Comparison of ENCODE assay signal across 17 cellular contexts in the genomic region with DNA sequence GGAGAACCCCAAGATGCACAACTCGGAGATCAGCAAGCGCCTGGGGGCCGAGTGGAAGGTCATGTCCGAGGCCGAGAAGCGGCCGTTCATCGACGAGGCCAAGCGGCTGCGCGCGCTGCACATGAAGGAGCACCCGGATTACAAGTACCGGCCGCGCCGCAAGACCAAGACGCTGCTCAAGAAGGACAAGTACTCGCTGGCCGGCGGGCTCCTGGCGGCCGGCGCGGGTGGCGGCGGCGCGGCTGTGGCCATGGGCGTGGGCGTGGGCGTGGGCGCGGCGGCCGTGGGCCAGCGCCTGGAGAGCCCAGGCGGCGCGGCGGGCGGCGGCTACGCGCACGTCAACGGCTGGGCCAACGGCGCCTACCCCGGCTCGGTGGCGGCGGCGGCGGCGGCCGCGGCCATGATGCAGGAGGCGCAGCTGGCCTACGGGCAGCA. TPM values are rescaled to one million over a fixed set of nuclear protein-coding genes. Genes with fewer than 3 reads are reported as not detected.
DNase-seq lines count a peak whose midpoint lies in the region; ATAC-seq and TF ChIP-seq lines count a peak whose summit lies in the region.
"Had no signal": no experiment of that assay in that cellular context is flagged by ENCODE, and none has a peak within 500 bp of the region (broad histone marks: within the 10 kb centered on the region; RNA-seq: fewer than 3 reads in every experiment).

No MANE protein-coding gene starts in this region.

- H3K9ac ChIP-seq in H9 (ENCODE audit: extremely low read depth, insufficient read length, low read length), result no peak overlapping the region
- H3K9ac ChIP-seq in neural cell (ENCODE audit: low read length), result peak overlapping the region; percentile 89

- H4K5ac ChIP-seq in H9 (ENCODE audit: insufficient read length, low read depth, low read length), result no peak overlapping the region

- no peak overlapping the region for H4K8ac ChIP-seq in H9 (replicated peaks; ENCODE audit: insufficient read length, low read depth, low read length)

- no peak for ATAC-seq in HG02840 (IDR thresholded peaks at IDR 0.05; ENCODE audit: low FRiP score, unreplicated experiment)

- DNase-seq in DMS114 treated with DMSO at 0.1 percent for 48 hours (lab: John Stamatoyannopoulos, UW; ENCODE audit: unreplicated experiment) (peak; percentile 35), H9 (peak; percentile 70), astrocyte of the hippocampus (ENCODE audit: low read depth, low spot score) (peak; percentile 68), putamen (ENCODE audit: low spot score) (no peak)
- DNase-seq in activated CD4-positive, CD25-positive, alpha-beta regulatory T cell treated with anti-CD3 and anti-CD28 coated beads, Interleukin-2, amount 50 U/mL, for 72 hours, result no peak
- DNase-seq: activated naive CD4-positive, alpha-beta T cell treated with Interleukin-2 at 50 U/mL for 16 hours; kidney; NCI-H1694 treated with DMSO at 0.1 percent for 48 hours; stimulated activated CD4-positive, alpha-beta T cell treated with anti-CD3 and anti-CD28 coated beads, Interleukin-4, amount 100 ng/mL, for 1 hour had no signal

- H2AFZ ChIP-seq in H9 (ENCODE audit: low read length) (no peak overlapping the region), neural cell (ENCODE audit: low read depth, low read length) (no peak overlapping the region)

- no peak overlapping the region for H2BK20ac ChIP-seq in H9 (ENCODE audit: low read depth, low read length, poor library complexity, severe bottlenecking)

- H3K9me3 Mint-ChIP-seq in H9, result peaks cover 4 to 13% of the 10 kb centered on the region in 2 experiments; a peak in 3 of 5 replicates

- TF ChIP-seq EP300 in neural cell (conservative IDR thresholded peaks at IDR 0.05; ENCODE audit: poor library complexity, severe bottlenecking), result no peak

- no peaks in the 10 kb centered on the region for H3K79me1 ChIP-seq in H9 (ENCODE audit: insufficient read depth, low read depth, low read length, poor library complexity, severe bottlenecking)

- TF ChIP-seq RAD21 in neural cell (conservative IDR thresholded peaks at IDR 0.05), result no peak

- H2BK12ac ChIP-seq in H9 (ENCODE audit: insufficient read length, low read depth, low read length), result no peak overlapping the region

- H3K56ac ChIP-seq in H9 (ENCODE audit: insufficient read length, low read depth, low read length), result no peak overlapping the region

- no peak overlapping the region for H2BK5ac ChIP-seq in H9 (ENCODE audit: insufficient read length, low read length)

- H4K20me1 ChIP-seq in H9 (ENCODE audit: control insufficient read depth, insufficient read depth, insufficient read length), result no peaks in the 10 kb centered on the region
- H4K20me1 ChIP-seq in neural cell (ENCODE audit: insufficient read depth), result no peaks in the 10 kb centered on the region

- no peaks in the 10 kb centered on the region; a peak in 2 of 7 replicates for H3K36me3 Mint-ChIP-seq in H9 (ENCODE audit: insufficient read depth in 1 of 3, low read depth in 3 of 3)

- H3T11ph ChIP-seq in H9 (ENCODE audit: low read length), result no peak overlapping the region

- no peaks in the 10 kb centered on the region for H3K4me1 ChIP-seq in H9 (ENCODE audit: insufficient read depth, low read length)

- no peak overlapping the region for H3K27ac Mint-ChIP-seq in H9

- H4K91ac ChIP-seq in H9 (ENCODE audit: insufficient read length, low read depth, low read length), result no peak overlapping the region

- H3K9me2 ChIP-seq in neural cell (ENCODE audit: insufficient read depth, low read length), result no peaks in the 10 kb centered on the region

- TF ChIP-seq CTCF in H9 (conservative IDR thresholded peaks at IDR 0.05), result no peak
- no peak for TF ChIP-seq CTCF in neural cell (IDR thresholded peaks at IDR 0.05; ENCODE audit: poor library complexity, severe bottlenecking)

- no peak overlapping the region for H3K23ac ChIP-seq in H9 (ENCODE audit: insufficient read length, low read depth, low read length)

- WGBS in H9 (ENCODE audit: extremely low coverage, insufficient read length, low lambda C conversion rate), result no CpG with 5 or more reads among the region's 61 CpGs

- H3K79me2 ChIP-seq in H9 (ENCODE audit: insufficient read depth, low read length) (no peaks in the 10 kb centered on the region), neural cell (replicated peaks; ENCODE audit: insufficient read depth, low read length) (peaks cover 72% of the 10 kb centered on the region)

- peaks cover 13% of the 10 kb centered on the region for H3K23me2 ChIP-seq in H9 (ENCODE audit: insufficient read length, low read depth, low read length, poor library complexity, severe bottlenecking)

- H3K4ac ChIP-seq in H9 (ENCODE audit: low read depth, low read length), result no peak overlapping the region

- no peak overlapping the region for H3K14ac ChIP-seq in H9 (ENCODE audit: insufficient read depth, low read length)

- peaks cover 24 to 39% of the 10 kb centered on the region in 2 experiments for H3K4me1 Mint-ChIP-seq in H9

- H3K4me2 ChIP-seq in H9 (ENCODE audit: insufficient read depth, insufficient read length, low read length), result no peak overlapping the region
- no peak overlapping the region for H3K4me2 ChIP-seq in neural cell (ENCODE audit: low read length)

- H3K27ac ChIP-seq in H9 (ENCODE audit: insufficient read length, low read depth, low read length) (no peak overlapping the region), neural cell (ENCODE audit: low read length) (peak overlapping the region; percentile 56)
- H3K27ac ChIP-seq: C4-2B, right atrium auricular region, vagina had no signal

- peak overlapping the region; percentile 37 to 66; a peak in 3 of 5 replicates for H3K4me3 Mint-ChIP-seq in H9

- no peaks in the 10 kb centered on the region for H3F3A ChIP-seq in neural cell (ENCODE audit: insufficient read depth, low read length, poor library complexity, severe bottlenecking)

- peaks cover 68% of the 10 kb centered on the region for H3K27me3 ChIP-seq in H9 (ENCODE audit: insufficient read depth, low read length)
- H3K27me3 ChIP-seq in neural cell (ENCODE audit: insufficient read depth, low read depth, low read length), result peaks cover 25% of the 10 kb centered on the region

- H2BK120ac ChIP-seq in H9 (ENCODE audit: low read depth, low read length, poor library complexity, severe bottlenecking), result no peak overlapping the region

- no peak overlapping the region for H3K18ac ChIP-seq in H9 (ENCODE audit: insufficient read length, low read depth, low read length)

- peaks cover 86% of the 10 kb centered on the region for H3K27me3 Mint-ChIP-seq in H9 (ENCODE audit: low read depth)

- no peak overlapping the region for H2BK15ac ChIP-seq in H9 (ENCODE audit: low read depth, low read length)

- H3K4me3 ChIP-seq in neural cell (ENCODE audit: low read length), result peak overlapping the region; percentile 87

- H3K36me3 ChIP-seq in neural cell (ENCODE audit: insufficient read depth, low read length), result no peaks in the 10 kb centered on the region
- H3K36me3 ChIP-seq: right atrium auricular region, vagina had no signal

- H3K9me3 ChIP-seq in H9 (ENCODE audit: control insufficient read depth, low read depth, low read length) (no peaks in the 10 kb centered on the region), neural cell (ENCODE audit: low read length) (no peaks in the 10 kb centered on the region)
- H3K9me3 ChIP-seq: right atrium auricular region, vagina had no signal

- no peak overlapping the region for H2AK5ac ChIP-seq in H9 (ENCODE audit: insufficient read length, low read length)

TF ChIP-seq in neural cell, 6 proteins besides CTCF, POLR2A, EP300 and RAD21:
- TF ChIP-seq POLR2AphosphoS5 (IDR thresholded peaks at IDR 0.05) (no peak), EZH2 (IDR thresholded peaks at IDR 0.05; ENCODE audit: borderline replicate concordance, insufficient read depth, low read length, poor library complexity, severe bottlenecking) (no peak), REST (IDR thresholded peaks at IDR 0.05; ENCODE audit: borderline replicate concordance) (no peak), MXI1 (conservative IDR thresholded peaks at IDR 0.05; ENCODE audit: poor library complexity, severe bottlenecking) (no peak), TAF1 (IDR thresholded peaks at IDR 0.05; ENCODE audit: low read depth) (no peak), SMC3 (conservative IDR thresholded peaks at IDR 0.05; ENCODE audit: poor library complexity) (no peak)

RNA-seq across cellular contexts. Expression of gene SOX1, which starts 0.9 kb away (rescaled TPM):
- total RNA-seq in H9 (2021), result 0.09 and 0.17 TPM in 2 replicates
- polyA plus RNA-seq in neural cell, result 13.2 and 18.5 TPM in 2 replicates
- polyA minus RNA-seq in neural cell, result 19.5 and 21.8 TPM in 2 replicates
- total RNA-seq: bronchial epithelial cell, glomerular endothelial cell, kidney, myocyte, right atrium auricular region, vagina had no signal

Comparison
In these comparisons a context has a peak if more than half of its experiments do, and no peak if none do; other contexts are left out.
1. DNase-seq: peak in DMS114 treated with DMSO at 0.1 percent for 48 hours (single experiment), H9 (single experiment) and astrocyte of the hippocampus (single experiment); none in activated CD4-positive, CD25-positive, alpha-beta regulatory T cell treated with anti-CD3 and anti-CD28 coated beads, Interleukin-2, amount 50 U/mL, for 72 hours (single experiment) and putamen (single experiment).